ENCODE assay signal across 25 cellular contexts in the genomic region with DNA sequence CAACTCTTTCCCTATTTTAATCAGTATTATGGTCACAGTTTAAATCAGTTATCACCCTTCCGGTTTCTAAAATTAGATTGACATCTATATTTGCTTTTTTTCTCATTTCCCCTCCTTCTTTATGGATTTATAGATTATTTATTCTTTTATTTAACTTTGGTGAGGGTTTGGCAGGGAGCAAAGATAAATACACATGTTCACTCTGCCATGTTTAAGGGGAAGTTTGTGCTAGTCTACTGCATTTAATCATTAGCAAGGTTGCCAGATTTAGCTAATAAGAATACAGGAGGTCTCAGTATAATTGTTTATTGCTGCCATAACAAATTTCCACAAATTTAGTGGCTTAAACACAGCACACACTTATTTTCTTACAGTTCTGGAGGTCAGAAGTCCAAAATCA.
"Had no signal": no experiment of that assay in that cellular context is flagged by ENCODE, and none has a peak within 500 bp of the region (broad histone marks: within the 10 kb centered on the region; RNA-seq: fewer than 3 reads in every experiment).

No MANE protein-coding gene starts in this region.

- H3K4me3 ChIP-seq: neural progenitor cell, ovary, psoas muscle, right lobe of liver, sigmoid colon, suprapubic skin, testis, tibial artery, transverse colon, upper lobe of right lung, uterus had no signal

- H3K27ac ChIP-seq: neural progenitor cell, ovary, parathyroid adenoma, psoas muscle, right lobe of liver, sigmoid colon, suprapubic skin, testis, tibial artery, transverse colon, upper lobe of right lung, uterus had no signal

- H3K27me3 ChIP-seq: neural progenitor cell, ovary, right lobe of liver, sigmoid colon, suprapubic skin, testis, tibial artery, transverse colon, upper lobe of right lung, uterus had no signal

- H3K4me1 ChIP-seq: neural progenitor cell, parathyroid adenoma, psoas muscle, right lobe of liver, sigmoid colon, suprapubic skin, testis, tibial artery, upper lobe of right lung, uterus had no signal

- DNase-seq: natural killer cell; occipital lobe; ovary; posterior cingulate gyrus; psoas muscle; right cardiac atrium; right lobe of liver; sigmoid colon; small intestine; stimulated activated CD4-positive, alpha-beta T cell treated with anti-CD3 and anti-CD28 coated beads, Interleukin-15, amount 100 ng/mL, for 24 hours; stimulated activated CD4-positive, alpha-beta T cell treated with anti-CD3 and anti-CD28 coated beads, Interleukin-2, amount 100 ng/mL, for 24 hours; stimulated activated CD4-positive, alpha-beta T cell treated with anti-CD3 and anti-CD28 coated beads, Interleukin-2, amount 100 ng/mL, for 48 hours; stimulated activated CD4-positive, alpha-beta T cell treated with anti-CD3 and anti-CD28 coated beads, Interleukin-4, amount 100 ng/mL, for 24 hours; stimulated activated naive B cell treated with anti-CD40 and anti-IgM and Interleukin-4, amounts not matched to agents 10 μg/mL and 1 μg/mL and 100 μg/mL, for 72 hours; stimulated activated naive CD4-positive, alpha-beta T cell treated with Interleukin-2 at 50 U/mL for 16 hours; substantia nigra; testis; tibial artery; transverse colon; upper lobe of right lung; uterus had no signal

- ATAC-seq: natural killer cell; psoas muscle; right cardiac atrium; right lobe of liver; stimulated activated effector memory CD8-positive, alpha-beta T cell treated with anti-CD3 and anti-CD28 coated beads, Interleukin-12 subunit alpha, Interleukin-12 subunit beta, amount 100 ng/mL, for 72 hours; stimulated activated naive B cell treated with anti-CD40 and anti-IgM and Interleukin-4, amounts not matched to agents 10 μg/mL and 1 μg/mL and 100 μg/mL, for 72 hours; upper lobe of right lung had no signal

- H3K9me3 ChIP-seq: ovary, psoas muscle, right lobe of liver, sigmoid colon, suprapubic skin, testis, tibial artery, transverse colon, upper lobe of right lung, uterus had no signal

- H3K36me3 ChIP-seq: neural progenitor cell, ovary, right lobe of liver, sigmoid colon, suprapubic skin, tibial artery, transverse colon, upper lobe of right lung, uterus had no signal
